Comparison of ENCODE assay signal across 8 cellular contexts in the genomic region with DNA sequence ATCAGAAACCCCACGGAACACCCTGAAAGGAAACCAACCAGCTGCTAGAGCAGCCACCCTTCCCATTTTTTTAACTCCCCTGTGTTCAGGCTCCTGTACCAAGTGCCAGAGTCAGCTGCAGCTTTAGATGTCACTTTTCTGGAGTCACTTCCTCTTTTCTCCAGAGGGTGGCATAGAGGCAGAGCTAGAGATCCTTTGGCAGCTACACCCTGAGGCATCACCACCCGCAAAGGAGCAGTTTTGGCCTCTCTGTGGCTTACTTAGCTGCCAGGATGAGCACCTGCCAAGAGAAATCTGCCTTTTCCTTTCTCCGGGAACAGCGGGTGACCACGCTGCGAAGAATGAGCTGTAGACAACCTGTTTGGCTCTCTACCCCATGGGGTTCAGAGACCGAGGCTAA. TPM values are rescaled to one million over a fixed set of nuclear protein-coding genes. Genes with fewer than 3 reads are reported as not detected.
DNase-seq lines count a peak whose midpoint lies in the region; ATAC-seq and TF ChIP-seq lines count a peak whose summit lies in the region.

No MANE protein-coding gene starts in this region.

- in situ Hi-C loops in astrocyte of the cerebellum (cut with HindIII; ENCODE audit: low sequenced_read_pairs): no loop called here

- no peak overlapping the region for H3K27ac ChIP-seq in mesendoderm (ENCODE audit: low read depth, low read length)

- H3K4me3 ChIP-seq in astrocyte of the cerebellum (ENCODE audit: low read depth, low read length): no peak overlapping the region
- no peak overlapping the region for H3K4me3 ChIP-seq in mesendoderm (ENCODE audit: low read length)

- no peak overlapping the region for H2BK15ac ChIP-seq in mesendoderm (replicated peaks; ENCODE audit: low read depth)

- H4K5ac ChIP-seq in mesendoderm (ENCODE audit: low read length): no peak overlapping the region

- H3K56ac ChIP-seq in mesendoderm (ENCODE audit: low read length): no peak overlapping the region

- no peaks in the 10 kb centered on the region for H3K79me2 ChIP-seq in mesendoderm (ENCODE audit: control insufficient read depth, insufficient read depth, low read length)

- H3K27me3 ChIP-seq in mesendoderm (ENCODE audit: insufficient read depth, low read length, poor library complexity): no peaks in the 10 kb centered on the region

- H2AK5ac ChIP-seq in mesendoderm (ENCODE audit: low read length): no peak overlapping the region

- H3K18ac ChIP-seq in mesendoderm (ENCODE audit: low read length): no peak overlapping the region

- no peak overlapping the region for H4K8ac ChIP-seq in mesendoderm (ENCODE audit: low read depth, low read length)

- H3K4me2 ChIP-seq in mesendoderm (ENCODE audit: low read length): no peak overlapping the region

- H3K79me1 ChIP-seq in mesendoderm (ENCODE audit: low read length): no peaks in the 10 kb centered on the region

- H3K4ac ChIP-seq in mesendoderm (ENCODE audit: low read depth, low read length): no peak overlapping the region

- no peaks in the 10 kb centered on the region for H3K4me1 ChIP-seq in mesendoderm (ENCODE audit: control insufficient read depth, low read depth, low read length)

- no peak for ATAC-seq in HG02588 (IDR thresholded peaks at IDR 0.05; ENCODE audit: unreplicated experiment)

- H2BK120ac ChIP-seq in mesendoderm (ENCODE audit: low read depth, low read length): no peak overlapping the region

- no peak overlapping the region for H3K23ac ChIP-seq in mesendoderm (ENCODE audit: low read length)

- peak; percentile 43 for TF ChIP-seq CTCF in astrocyte of the cerebellum (IDR thresholded peaks at IDR 0.05; ENCODE audit: low read depth, low read length, missing control alignments)

- DNase-seq in DMS153 (lab: John Stamatoyannopoulos, UW) (peak; percentile 0), DMS153 treated with DMSO at 0.1 percent for 48 hours (lab: John Stamatoyannopoulos, UW; ENCODE audit: unreplicated experiment) (no peak), NCI-H1092 (lab: John Stamatoyannopoulos, UW) (peak; percentile 60), astrocyte of the cerebellum (ENCODE audit: low read depth) (peak; percentile 19), mesendoderm (peak; percentile 54), GM19240 (ENCODE audit: insufficient read length, low spot score) (no peak)
- DNase-seq in effector CD8-positive, alpha-beta T cell (lab: John Stamatoyannopoulos, UW): no peak

- no peak overlapping the region for H2BK5ac ChIP-seq in mesendoderm (ENCODE audit: low read length)

- no CpG with 5 or more reads among the region's 7 CpGs for WGBS in mesendoderm (ENCODE audit: extremely low coverage, insufficient coverage, low lambda C conversion rate)

- H3K9ac ChIP-seq in mesendoderm (ENCODE audit: low read length): no peak overlapping the region

- H3K36me3 ChIP-seq in mesendoderm (ENCODE audit: control insufficient read depth, insufficient read depth, low read length): no peaks in the 10 kb centered on the region

RNA-seq across cellular contexts. Expression of gene CHRDL1, which starts 58.0 kb away (rescaled TPM):
- polyA plus RNA-seq in mesendoderm (2013, experiment 1 of 2): 4.6 TPM
- polyA plus RNA-seq in mesendoderm (2013, experiment 2 of 2): 4.6 TPM

Comparison
In these comparisons a context has a peak if more than half of its experiments do, and no peak if none do; other contexts are left out.
1. DNase-seq: peak in DMS153 (single experiment), NCI-H1092 (single experiment), astrocyte of the cerebellum (single experiment) and mesendoderm (single experiment); none in DMS153 treated with DMSO at 0.1 percent for 48 hours (single experiment), effector CD8-positive, alpha-beta T cell (single experiment) and GM19240 (single experiment).